In genomic region chr2:235017441-235017840, GRCh38 we compare ENCODE assay signal across 17 cellular contexts.
A peak's percentile ranks its signal among the peaks of the same experiment; 100 is the strongest.
DNase-seq lines count a peak whose midpoint lies in the region; ATAC-seq, FAIRE-seq and TF ChIP-seq lines count a peak whose summit lies in the region.
"Had no signal": no experiment of that assay in that cellular context is flagged by ENCODE, and none has a peak within 500 bp of the region (broad histone marks: within the 10 kb centered on the region; RNA-seq: fewer than 3 reads in every experiment).

No MANE protein-coding gene starts in this region.

- ATAC-seq in activated T-helper 17 cell treated with anti-CD3 and anti-CD28 coated beads, Interleukin-2, amount 50 U/mL, for 72 hours (replicated peaks) = no peak

- H3K27me3 Mint-ChIP-seq in endothelial cell (ENCODE audit: unreplicated experiment) = peaks cover 6% of the 10 kb centered on the region
- H3K27me3 Mint-ChIP-seq in activated T-helper 17 cell treated with anti-CD3 and anti-CD28 coated beads, Interleukin-2, amount 50 U/mL, for 72 hours = peaks cover 15% of the 10 kb centered on the region

- CTCF ChIA-PET in AG04450 (lab: Charles Lee) = interaction anchor here (0.6 kb wide), 1 partner anchor 44 kb away, joined by 5 read pairs; no protein-coding TSS in a partner anchor

- DNase-seq in AG04450 (ENCODE audit: low read depth, low spot score) = no peak
- peak; percentile 73 for DNase-seq in D721Med (ENCODE audit: insufficient read length, low spot score)
- peak; percentile 95 for DNase-seq in NCI-H82 treated with DMSO at 0.1 percent for 48 hours (lab: John Stamatoyannopoulos, UW; ENCODE audit: unreplicated experiment)
- no peak for DNase-seq in endothelial cell (ENCODE audit: low spot score)
- DNase-seq in activated CD4-positive, alpha-beta T cell treated with anti-CD3 and anti-CD28 coated beads for 4 hours = no peak
- no peak for DNase-seq in DMS79 (lab: John Stamatoyannopoulos, UW)
- DNase-seq: DMS153, GF-D8, GM23248, HCEC 1CT, NCI-H1092 treated with DMSO at 0.1 percent for 48 hours, NCI-H2081 treated with DMSO at 0.1 percent for 48 hours, NCI-H2227 treated with DMSO at 0.1 percent for 48 hours, OCI-M1, SHP77 had no signal

- peaks cover 6% of the 10 kb centered on the region for H3K36me3 Mint-ChIP-seq in endothelial cell (ENCODE audit: low read depth, unreplicated experiment)
- no peaks in the 10 kb centered on the region for H3K36me3 Mint-ChIP-seq in activated T-helper 17 cell treated with anti-CD3 and anti-CD28 coated beads, Interleukin-2, amount 50 U/mL, for 72 hours (ENCODE audit: low read depth)

- peak overlapping the region; percentile 31 for H3K4me3 Mint-ChIP-seq in endothelial cell (ENCODE audit: unreplicated experiment)
- no peak overlapping the region for H3K4me3 Mint-ChIP-seq in activated T-helper 17 cell treated with anti-CD3 and anti-CD28 coated beads, Interleukin-2, amount 50 U/mL, for 72 hours

- peak overlapping the region; percentile 21 for H3K27ac ChIP-seq in AG04450 (ENCODE audit: low read depth, low read length)
- H3K27ac ChIP-seq: C4-2B, GM23248 had no signal

- H3K27me3 ChIP-seq in AG04450 (ENCODE audit: control insufficient read depth, insufficient read depth, low read length) = no peaks in the 10 kb centered on the region

- no peaks in the 10 kb centered on the region for H3K9me3 Mint-ChIP-seq in endothelial cell (ENCODE audit: unreplicated experiment)
- peaks cover 6% of the 10 kb centered on the region for H3K9me3 Mint-ChIP-seq in activated T-helper 17 cell treated with anti-CD3 and anti-CD28 coated beads, Interleukin-2, amount 50 U/mL, for 72 hours

- H3K9me3 ChIP-seq in AG04450 (ENCODE audit: control insufficient read depth, insufficient read depth, low read length) = peaks cover 11% of the 10 kb centered on the region; the same call in 1 of the 2 replicates

- peak; percentile 95 for FAIRE-seq in D721Med (lab: Jason Lieb, UNC)

- no peak overlapping the region for H3K27ac Mint-ChIP-seq in endothelial cell (ENCODE audit: unreplicated experiment)
- no peak overlapping the region for H3K27ac Mint-ChIP-seq in activated T-helper 17 cell treated with anti-CD3 and anti-CD28 coated beads, Interleukin-2, amount 50 U/mL, for 72 hours

- TF ChIP-seq CTCF in AG04450 (IDR thresholded peaks at IDR 0.05; ENCODE audit: low read depth, low read length) = no peak
- TF ChIP-seq CTCF in D721Med (IDR thresholded peaks at IDR 0.05; ENCODE audit: insufficient read depth, missing control alignments) = no peak
- no peak for TF ChIP-seq CTCF in endothelial cell (IDR thresholded peaks at IDR 0.05; ENCODE audit: unreplicated experiment)

- H3K4me3 ChIP-seq in AG04450 (ENCODE audit: low read depth, low read length) = no peak overlapping the region
- H3K4me3 ChIP-seq: GM23248 had no signal

- H3K4me1 Mint-ChIP-seq in endothelial cell (ENCODE audit: unreplicated experiment) = no peaks in the 10 kb centered on the region
- H3K4me1 Mint-ChIP-seq in activated T-helper 17 cell treated with anti-CD3 and anti-CD28 coated beads, Interleukin-2, amount 50 U/mL, for 72 hours = no peaks in the 10 kb centered on the region

- POLR2A ChIA-PET in AG04450 (lab: Yijun Ruan, JAX) = no interaction called here

Comparison
In these comparisons a context has a peak if more than half of its experiments do, and no peak if none do; other contexts are left out.
1. DNase-seq: peak in D721Med (single experiment) and NCI-H82 treated with DMSO at 0.1 percent for 48 hours (single experiment); none in AG04450 (single experiment), endothelial cell (single experiment), activated CD4-positive, alpha-beta T cell treated with anti-CD3 and anti-CD28 coated beads for 4 hours (0 of 2) and DMS79 (single experiment).